In the genomic region with DNA sequence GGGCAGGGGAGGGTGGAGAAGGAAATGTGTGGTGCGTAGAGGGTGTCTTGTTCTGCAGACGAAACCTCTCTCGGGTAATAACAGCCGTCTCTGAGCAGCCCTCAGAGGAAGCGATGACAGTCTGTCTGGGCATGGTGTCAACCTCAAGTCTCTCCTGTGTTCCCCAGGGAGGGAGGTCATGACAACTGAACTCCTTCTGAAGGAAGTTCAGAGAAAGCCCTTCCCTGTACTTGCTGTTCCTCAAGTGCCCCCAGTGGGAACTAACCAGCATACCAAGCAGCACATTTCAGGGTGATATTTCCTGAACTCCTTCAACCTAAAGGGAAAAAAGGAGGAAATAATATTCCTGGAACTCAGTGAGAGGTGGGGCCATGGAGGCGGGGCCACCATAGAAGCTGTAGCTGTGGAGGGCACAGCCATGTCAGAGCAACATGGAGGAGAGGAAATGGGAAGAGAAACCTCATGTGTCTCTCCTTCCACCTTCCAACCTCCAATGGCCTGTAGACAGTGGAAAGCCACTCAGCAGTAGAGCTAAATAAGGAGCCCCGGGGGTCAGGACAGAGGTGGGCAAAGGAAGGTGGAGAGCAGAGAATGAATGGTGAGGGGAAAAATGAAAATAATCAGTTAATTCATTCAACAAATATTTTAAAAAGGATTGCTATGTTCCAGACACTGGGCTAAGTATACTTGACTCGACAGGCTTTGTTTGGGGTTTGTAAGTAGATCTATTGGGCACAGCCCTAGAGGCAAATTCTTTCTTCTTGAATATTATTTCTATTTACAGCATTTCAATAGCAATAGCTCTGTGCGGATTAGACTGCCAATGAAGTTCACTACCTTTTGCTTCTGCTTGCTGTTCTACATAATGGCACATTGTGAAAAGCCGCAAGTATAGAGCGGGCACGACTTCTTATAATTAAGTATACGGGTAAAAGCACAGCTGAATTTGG, we compare ENCODE assay signal across 9 cellular contexts.
A peak's percentile ranks its signal among the peaks of the same experiment; 100 is the strongest.
DNase-seq lines count a peak whose midpoint lies in the region; ATAC-seq, FAIRE-seq and TF ChIP-seq lines count a peak whose summit lies in the region.
"Had no signal": no experiment of that assay in that cellular context is flagged by ENCODE, and none has a peak within 500 bp of the region (broad histone marks: within the 10 kb centered on the region; RNA-seq: fewer than 3 reads in every experiment).

No MANE protein-coding gene starts in this region.

- H4K20me1 ChIP-seq in mammary epithelial cell (ENCODE audit: insufficient read depth, low read length) = no peaks in the 10 kb centered on the region

- peak overlapping the region; percentile 77 for H3K4me3 Mint-ChIP-seq in T-helper 2 cell treated with Interferon-gamma antibody and Interleukin-4, amounts not matched to agents 5 μg/mL and 100 μg/mL, for 36 hours

- intact Hi-C loops in mammary epithelial cell (cut with micrococcal nuclease) = loop anchor here (2.0 to 5.0 kb wide), 2 partner anchors 70 to 113 kb away; no protein-coding TSS in a partner anchor
- intact Hi-C loops in psoas muscle (cut with DNase I) = no loop called here

- peak overlapping the region in 2 of 3 experiments; percentile 11 to 12 for H3K4me3 ChIP-seq in mammary epithelial cell (replicated peaks in 1 of 3; ENCODE audit: insufficient read depth in 1 of 3, low read depth in 2 of 3, low read length in 3 of 3)
- H3K4me3 ChIP-seq in psoas muscle = no peak overlapping the region

- H3K27me3 Mint-ChIP-seq in T-helper 2 cell treated with Interferon-gamma antibody and Interleukin-4, amounts not matched to agents 5 μg/mL and 100 μg/mL, for 36 hours (ENCODE audit: low read depth) = no peaks in the 10 kb centered on the region

- in situ Hi-C loops in mammary epithelial cell (cut with MboI; ENCODE audit: low sequenced_read_pairs in 2 of 2) = no loop called here

- H2AFZ ChIP-seq in mammary epithelial cell (ENCODE audit: low read depth, low read length) = peak overlapping the region; percentile 93

- peak; percentile 95 for ATAC-seq in HG03066 (IDR thresholded peaks at IDR 0.05; ENCODE audit: low read depth, unreplicated experiment)
- ATAC-seq in psoas muscle = peak in 3 of 4 donors; percentile 27 to 62 (median 52)
- ATAC-seq: Panc1 had no signal

- peak; percentile 94 for FAIRE-seq in GM19239 (lab: Jason Lieb, UNC)

- H3K9me3 ChIP-seq in mammary epithelial cell (replicated peaks; ENCODE audit: insufficient read depth, low read length) (no peaks in the 10 kb centered on the region), psoas muscle (no peaks in the 10 kb centered on the region)

- H3K4me2 ChIP-seq in mammary epithelial cell (ENCODE audit: insufficient read depth, low read depth, low read length) = peak overlapping the region; percentile 68

- H3K27me3 ChIP-seq in mammary epithelial cell (ENCODE audit: insufficient read depth, low read length) = no peaks in the 10 kb centered on the region
- no peaks in the 10 kb centered on the region for H3K27me3 ChIP-seq in psoas muscle (ENCODE audit: insufficient read depth in 3 of 3, low read length in 2 of 3)

- peak overlapping the region; percentile 84 for H3K27ac Mint-ChIP-seq in T-helper 2 cell treated with Interferon-gamma antibody and Interleukin-4, amounts not matched to agents 5 μg/mL and 100 μg/mL, for 36 hours

- H3K36me3 ChIP-seq in mammary epithelial cell (ENCODE audit: insufficient read depth, low read length) (no peaks in the 10 kb centered on the region), psoas muscle (ENCODE audit: insufficient read depth in 1 of 2, low read depth in 1 of 2) (no peaks in the 10 kb centered on the region)

- H3K4me1 ChIP-seq in mammary epithelial cell (ENCODE audit: insufficient read depth, low read length) = peaks cover 25% of the 10 kb centered on the region
- no peaks in the 10 kb centered on the region for H3K4me1 ChIP-seq in psoas muscle

- peaks cover 10% of the 10 kb centered on the region for H3K9me3 Mint-ChIP-seq in T-helper 2 cell treated with Interferon-gamma antibody and Interleukin-4, amounts not matched to agents 5 μg/mL and 100 μg/mL, for 36 hours

- DNase-seq in GM19239 (ENCODE audit: insufficient read length, low spot score) = peak; percentile 57
- DNase-seq in T-helper 2 cell treated with Interferon-gamma antibody and Interleukin-4, amounts not matched to agents 5 μg/mL and 100 μg/mL, for 36 hours (ENCODE audit: low spot score) = peak; percentile 57
- peak; percentile 72 for DNase-seq in mammary epithelial cell
- DNase-seq in psoas muscle = peak; percentile 25 to 69
- no peak for DNase-seq in NCI-H748 (lab: John Stamatoyannopoulos, UW; ENCODE audit: unreplicated experiment)
- DNase-seq in kidney glomerular epithelial cell (lab: John Stamatoyannopoulos, UW) = no peak
- no peak for DNase-seq in DMS153 treated with DMSO at 0.1 percent for 48 hours (lab: John Stamatoyannopoulos, UW; ENCODE audit: unreplicated experiment)

- 36% methylated on average over 12 of the region's 13 CpGs for WGBS in mammary epithelial cell (ENCODE audit: low coverage, missing lambda C conversion rate)
- 62 to 67% (median 66%) methylated on average over 13 of the region's 13 CpGs for WGBS in psoas muscle, 3 donors

- TF ChIP-seq CTCF in mammary epithelial cell (conservative IDR thresholded peaks at IDR 0.05 in 1 of 2, IDR thresholded peaks at IDR 0.05 in 1 of 2; ENCODE audit: extremely low read depth in 1 of 2, insufficient read depth in 1 of 2, low read depth in 1 of 2, low read length in 2 of 2) (no peak), psoas muscle (IDR thresholded peaks at IDR 0.05) (no peak)

- BruUV-seq in mammary epithelial cell (replicated peaks; lab: Mats Ljungman, UMichigan) = TSS peak; percentile 78

- peaks cover 16% of the 10 kb centered on the region for H3K36me3 Mint-ChIP-seq in T-helper 2 cell treated with Interferon-gamma antibody and Interleukin-4, amounts not matched to agents 5 μg/mL and 100 μg/mL, for 36 hours (ENCODE audit: low read depth)

- H3K4me1 Mint-ChIP-seq in T-helper 2 cell treated with Interferon-gamma antibody and Interleukin-4, amounts not matched to agents 5 μg/mL and 100 μg/mL, for 36 hours (ENCODE audit: low read depth) = peaks cover 70% of the 10 kb centered on the region

- no peaks in the 10 kb centered on the region for H3K79me2 ChIP-seq in mammary epithelial cell (ENCODE audit: insufficient read depth, low read length)

- peak overlapping the region; percentile 34 for H3K9ac ChIP-seq in mammary epithelial cell (ENCODE audit: insufficient read depth, low read length)

- CTCF ChIA-PET in mammary epithelial cell (lab: Charles Lee; ENCODE audit: low non-redundant PET) = interaction anchor here (0.6 to 0.7 kb wide), 4 partner anchors 36 to 397 kb away, joined by 3 to 5 read pairs (median 4); no protein-coding TSS in a partner anchor

- H3K27ac ChIP-seq in mammary epithelial cell (ENCODE audit: insufficient read depth, low read depth, low read length) (peak overlapping the region; percentile 86), psoas muscle (no peak overlapping the region)

- dilution Hi-C loops in mammary epithelial cell (cut with HindIII; ENCODE audit: low sequenced_read_pairs) = no loop called here

Comparison
In these comparisons a context has a peak if more than half of its experiments do, and no peak if none do; other contexts are left out.
1. DNase-seq: peak in GM19239 (single experiment), T-helper 2 cell treated with Interferon-gamma antibody and Interleukin-4, amounts not matched to agents 5 μg/mL and 100 μg/mL, for 36 hours (single experiment), mammary epithelial cell (single experiment) and psoas muscle (2 of 2); none in NCI-H748 (single experiment), kidney glomerular epithelial cell (single experiment) and DMS153 treated with DMSO at 0.1 percent for 48 hours (single experiment).